ENCODE assay signal across 9 cellular contexts in genomic region chr10:46398212-46398886, GRCh38. TPM values are rescaled to one million over a fixed set of nuclear protein-coding genes. Genes with fewer than 3 reads are reported as not detected.
A peak's percentile ranks its signal among the peaks of the same experiment; 100 is the strongest.
DNase-seq lines count a peak whose midpoint lies in the region; ATAC-seq and TF ChIP-seq lines count a peak whose summit lies in the region.
"Not testable (repeated sequence)": the region's sequence is repeated elsewhere in the genome, so short reads cannot be mapped to it uniquely, and the experiment has no call there.
"Had no signal": no experiment of that assay in that cellular context is flagged by ENCODE, and none has a peak within 500 bp of the region (broad histone marks: within the 10 kb centered on the region; RNA-seq: fewer than 3 reads in every experiment).

No MANE protein-coding gene starts in this region.

- not testable (repeated sequence) for H4K20me1 ChIP-seq in osteoblast (ENCODE audit: insufficient read depth, low read length)

- H3K27ac Mint-ChIP-seq in CD4-positive, alpha-beta T cell; activated naive CD8-positive, alpha-beta T cell treated with anti-CD3 and anti-CD28 coated beads, Interleukin-2, amount 10 ng/mL, durations not matched to agents 7 days and 5 days: not testable (repeated sequence)
- peak overlapping the region; percentile 85 for H3K27ac Mint-ChIP-seq in HFFc6

- H3K36me3 Mint-ChIP-seq in CD4-positive, alpha-beta T cell (ENCODE audit: low read depth); HFFc6 (ENCODE audit: low read depth); activated naive CD8-positive, alpha-beta T cell treated with anti-CD3 and anti-CD28 coated beads, Interleukin-2, amount 10 ng/mL, durations not matched to agents 7 days and 5 days: not testable (repeated sequence)

- H3K27me3 ChIP-seq in CD4-positive, alpha-beta T cell (ENCODE audit: control insufficient read depth, insufficient read depth, low read length); osteoblast (ENCODE audit: insufficient read depth, low read length); suprapubic skin: not testable (repeated sequence)

- POLR2A ChIA-PET in CD4-positive, alpha-beta T cell (lab: Charles Lee); activated naive CD8-positive, alpha-beta T cell treated with anti-CD3 and anti-CD28 coated beads, Interleukin-2, amount 10 ng/mL, durations not matched to agents 7 days and 5 days (lab: Charles Lee): not testable (repeated sequence)

- not testable (repeated sequence) for TF ChIP-seq EP300 in suprapubic skin (IDR thresholded peaks at IDR 0.05)

- not testable (repeated sequence) for TF ChIP-seq CTCF in CD4-positive, alpha-beta T cell (IDR thresholded peaks at IDR 0.05); osteoblast (IDR thresholded peaks at IDR 0.05; ENCODE audit: extremely low read depth, low read depth, low read length); suprapubic skin (IDR thresholded peaks at IDR 0.05)
- peak; percentile 46; the same call in 1 of the 2 replicates for TF ChIP-seq CTCF in HFFc6 (IDR thresholded peaks at IDR 0.05)

- peak overlapping the region; percentile 80 for H3K4me2 ChIP-seq in osteoblast (ENCODE audit: insufficient read depth, low read length)

- peak overlapping the region; percentile 66 for H3K4me3 ChIP-seq in osteoblast (ENCODE audit: insufficient read depth, low read length)
- peak overlapping the region; percentile 45 for H3K4me3 ChIP-seq in suprapubic skin

- H3K36me3 ChIP-seq in osteoblast (ENCODE audit: insufficient read depth, low read length); suprapubic skin: not testable (repeated sequence)

- peak overlapping the region; percentile 86 for H3K4me3 Mint-ChIP-seq in CD4-positive, alpha-beta T cell
- H3K4me3 Mint-ChIP-seq in HFFc6 = peak overlapping the region; percentile 94
- peak overlapping the region; percentile 16 for H3K4me3 Mint-ChIP-seq in activated naive CD8-positive, alpha-beta T cell treated with anti-CD3 and anti-CD28 coated beads, Interleukin-2, amount 10 ng/mL, durations not matched to agents 7 days and 5 days

- not testable (repeated sequence) for H3K4me1 ChIP-seq in osteoblast (ENCODE audit: insufficient read depth, low read length); suprapubic skin

- WGBS in suprapubic skin = 5% methylated on average over 6 of the region's 35 CpGs

- intact Hi-C loops in CD4-positive, alpha-beta T cell (cut with DNase I, micrococcal nuclease) = not testable (repeated sequence)

- ATAC-seq in CD4-positive, alpha-beta T cell (ENCODE audit: poor library complexity) = peak; percentile 81
- ATAC-seq in activated naive CD8-positive, alpha-beta T cell treated with anti-CD3 and anti-CD28 coated beads, Interleukin-2, amount 10 ng/mL, durations not matched to agents 7 days and 5 days (ENCODE audit: low read depth) = peak; percentile 90

- DNase-seq in CD4-positive, alpha-beta T cell; epithelial cell of prostate (ENCODE audit: low read depth, low spot score); osteoblast (ENCODE audit: insufficient read length, low spot score, missing footprints); suprapubic skin (ENCODE audit: low spot score in 2 of 2): not testable (repeated sequence)
- DNase-seq in HFFc6 (peak; percentile 43), OCI-M1 (lab: John Stamatoyannopoulos, UW) (peak; percentile 43), islet precursor cell (peak; percentile 87)
- DNase-seq in activated naive CD8-positive, alpha-beta T cell treated with anti-CD3 and anti-CD28 coated beads, Interleukin-2, amount 10 ng/mL, durations not matched to agents 7 days and 5 days = peak; percentile 43

- not testable (repeated sequence) for TF ChIP-seq POLR2A in suprapubic skin (IDR thresholded peaks at IDR 0.05)

- H2AFZ ChIP-seq in osteoblast (ENCODE audit: low read length) = peak overlapping the region; percentile 35

- not testable (repeated sequence) for H3K4me1 Mint-ChIP-seq in CD4-positive, alpha-beta T cell (ENCODE audit: low read depth); activated naive CD8-positive, alpha-beta T cell treated with anti-CD3 and anti-CD28 coated beads, Interleukin-2, amount 10 ng/mL, durations not matched to agents 7 days and 5 days
- peaks cover 20% of the 10 kb centered on the region for H3K4me1 Mint-ChIP-seq in HFFc6 (ENCODE audit: low read depth)

- H3K27ac ChIP-seq in CD4-positive, alpha-beta T cell (ENCODE audit: low read depth, low read length) = not testable (repeated sequence)
- H3K27ac ChIP-seq in epithelial cell of prostate (peak overlapping the region; percentile 62), osteoblast (ENCODE audit: low read depth, low read length) (peak overlapping the region; percentile 70), suprapubic skin (peak overlapping the region; percentile 82)

- not testable (repeated sequence) for H3K9me3 ChIP-seq in CD4-positive, alpha-beta T cell (ENCODE audit: control insufficient read depth, low read length); osteoblast (ENCODE audit: low read depth, low read length); suprapubic skin

- H3K9me3 Mint-ChIP-seq in CD4-positive, alpha-beta T cell; HFFc6; activated naive CD8-positive, alpha-beta T cell treated with anti-CD3 and anti-CD28 coated beads, Interleukin-2, amount 10 ng/mL, durations not matched to agents 7 days and 5 days: not testable (repeated sequence)

- H3K79me2 ChIP-seq in osteoblast (ENCODE audit: insufficient read depth, low read length) = not testable (repeated sequence)

- CTCF ChIA-PET in CD4-positive, alpha-beta T cell (lab: Charles Lee) = not testable (repeated sequence)

- H3K27me3 Mint-ChIP-seq in CD4-positive, alpha-beta T cell; HFFc6 (ENCODE audit: insufficient read depth): not testable (repeated sequence)
- peaks cover 10% of the 10 kb centered on the region for H3K27me3 Mint-ChIP-seq in activated naive CD8-positive, alpha-beta T cell treated with anti-CD3 and anti-CD28 coated beads, Interleukin-2, amount 10 ng/mL, durations not matched to agents 7 days and 5 days

RNA-seq across cellular contexts. Expression of gene ANXA8L1, which starts 22.8 kb away (rescaled TPM):
- not detected for total RNA-seq in CD4-positive, alpha-beta T cell
- under 1 TPM in 5 of 6 experiments, not detected in 1; 0.17 to 0.91 (median 0.28) TPM for total RNA-seq in HFFc6 (2021; fragmentation: NEBNext Ultra II Directional; extraction: Animal tissue kit (Norgen Biotek cat#: 25700))
- total RNA-seq in activated naive CD8-positive, alpha-beta T cell treated with anti-CD3 and anti-CD28 coated beads, Interleukin-2, amount 10 ng/mL, durations not matched to agents 7 days and 5 days = under 1 TPM in 1 of 2 experiments, not detected in 1; 0.17 TPM
- 0.29 and 0.36 TPM in 2 replicates for total RNA-seq in osteoblast
- total RNA-seq in suprapubic skin = 100 to 1,000 TPM; 263 to 396 (median 341) TPM
- total RNA-seq: NCI-H460 had no signal

Comparison
In these comparisons a context has a peak if more than half of its experiments do, and no peak if none do; other contexts are left out.
1. H3K4me3 Mint-ChIP-seq: peak in every context shown above with its lines; median percentile 94 in HFFc6; 86 in CD4-positive, alpha-beta T cell; 16 in activated naive CD8-positive, alpha-beta T cell treated with anti-CD3 and anti-CD28 coated beads, Interleukin-2, amount 10 ng/mL, durations not matched to agents 7 days and 5 days.
2. RNA of gene ANXA8L1, which starts 22.8 kb away (total RNA-seq): 263 to 396 TPM in suprapubic skin; 0.29 to 0.36 TPM in osteoblast, 0.17 to 0.91 TPM in HFFc6, 0.17 TPM in activated naive CD8-positive, alpha-beta T cell treated with anti-CD3 and anti-CD28 coated beads, Interleukin-2, amount 10 ng/mL, durations not matched to agents 7 days and 5 days and not detected in CD4-positive, alpha-beta T cell; every median in the first group is over 100 times any median in the second.